ENCODE assay signal across 17 cellular contexts in genomic region chr7:105802611-105803520, GRCh38.
DNase-seq lines count a peak whose midpoint lies in the region; ATAC-seq and TF ChIP-seq lines count a peak whose summit lies in the region.
"Had no signal": no experiment of that assay in that cellular context is flagged by ENCODE, and none has a peak within 500 bp of the region (broad histone marks: within the 10 kb centered on the region; RNA-seq: fewer than 3 reads in every experiment).

No MANE protein-coding gene starts in this region.

- H3K9me3 ChIP-seq in smooth muscle cell (replicated peaks; ENCODE audit: low read depth): no peaks in the 10 kb centered on the region

- no peak overlapping the region for H3K9ac ChIP-seq in smooth muscle cell (ENCODE audit: low read depth)
- H3K9ac ChIP-seq: parathyroid adenoma had no signal

- DNase-seq in choroid plexus epithelial cell (ENCODE audit: low read depth) (peak; percentile 42), left colon (no peak), smooth muscle cell (lab: John Stamatoyannopoulos, UW; ENCODE audit: unreplicated experiment) (no peak), cardiac septum (ENCODE audit: low spot score) (no peak), cortex of kidney (lab: John Stamatoyannopoulos, UW) (no peak)
- DNase-seq in stimulated activated naive B cell treated with anti-CD40 and anti-IgM and Interleukin-4, amounts not matched to agents 10 μg/mL and 1 μg/mL and 100 μg/mL, for 72 hours: no peak
- no peak for DNase-seq in activated naive CD4-positive, alpha-beta T cell treated with anti-CD3 and anti-CD28 coated beads, Interleukin-2, amount 50 U/mL, for 16 hours
- DNase-seq: activated naive CD4-positive, alpha-beta T cell; amygdala; effector CD8-positive, alpha-beta T cell; NCI-H2029; NCI-H446 treated with DMSO at 0.1 percent for 48 hours had no signal

- no peak overlapping the region for H3K4me3 ChIP-seq in choroid plexus epithelial cell (ENCODE audit: low read depth, low read length)
- H3K4me3 ChIP-seq in smooth muscle cell: no peak overlapping the region
- H3K4me3 ChIP-seq: lung had no signal

- H3K4me1 ChIP-seq in smooth muscle cell (ENCODE audit: low read depth): peaks cover 13% of the 10 kb centered on the region
- H3K4me1 ChIP-seq: parathyroid adenoma had no signal

- peak overlapping the region; percentile 43 for H3K27ac Mint-ChIP-seq in stimulated activated naive B cell treated with anti-CD40 and anti-IgM and Interleukin-4, amounts not matched to agents 10 μg/mL and 1 μg/mL and 100 μg/mL, for 72 hours
- H3K27ac Mint-ChIP-seq: B cell had no signal

- no peak overlapping the region for H2AFZ ChIP-seq in smooth muscle cell (ENCODE audit: low read depth)
- H2AFZ ChIP-seq: parathyroid adenoma had no signal

- intact Hi-C loops in left colon (cut with DNase I, micrococcal nuclease): no loop called here
- intact Hi-C loops in cardiac septum (cut with DNase I): no loop called here

- no peaks in the 10 kb centered on the region for H3K9me3 Mint-ChIP-seq in stimulated activated naive B cell treated with anti-CD40 and anti-IgM and Interleukin-4, amounts not matched to agents 10 μg/mL and 1 μg/mL and 100 μg/mL, for 72 hours
- H3K9me3 Mint-ChIP-seq: IgD-negative memory B cell had no signal

- H3K4me1 Mint-ChIP-seq in stimulated activated naive B cell treated with anti-CD40 and anti-IgM and Interleukin-4, amounts not matched to agents 10 μg/mL and 1 μg/mL and 100 μg/mL, for 72 hours: peaks cover 45 to 50% of the 10 kb centered on the region in 2 donors

- no peaks in the 10 kb centered on the region for H3K79me2 ChIP-seq in smooth muscle cell (ENCODE audit: low read depth)
- H3K79me2 ChIP-seq: parathyroid adenoma had no signal

- ATAC-seq in HG03432 (IDR thresholded peaks at IDR 0.05; ENCODE audit: unreplicated experiment): peak; percentile 32
- peak; percentile 45 for ATAC-seq in left colon
- ATAC-seq in stimulated activated naive B cell treated with anti-CD40 and anti-IgM and Interleukin-4, amounts not matched to agents 10 μg/mL and 1 μg/mL and 100 μg/mL, for 72 hours (replicated peaks): no peak

- H3K27me3 ChIP-seq in smooth muscle cell (ENCODE audit: low read depth): no peaks in the 10 kb centered on the region

- H3K4me2 ChIP-seq in smooth muscle cell: no peak overlapping the region

- 74% methylated on average over 8 of the region's 8 CpGs for WGBS in smooth muscle cell (ENCODE audit: low lambda C conversion rate)

- H3K4me3 Mint-ChIP-seq in stimulated activated naive B cell treated with anti-CD40 and anti-IgM and Interleukin-4, amounts not matched to agents 10 μg/mL and 1 μg/mL and 100 μg/mL, for 72 hours: no peak overlapping the region
- H3K4me3 Mint-ChIP-seq: B cell, IgD-negative memory B cell had no signal

- H4K20me1 ChIP-seq in smooth muscle cell (ENCODE audit: low read depth): peaks cover 21% of the 10 kb centered on the region

- no peak for TF ChIP-seq CTCF in choroid plexus epithelial cell (conservative IDR thresholded peaks at IDR 0.05; ENCODE audit: low read depth, low read length)
- no peak for TF ChIP-seq CTCF in smooth muscle cell (IDR thresholded peaks at IDR 0.05; ENCODE audit: borderline replicate concordance, insufficient read depth, poor library complexity, severe bottlenecking)

- H3K36me3 ChIP-seq in smooth muscle cell (ENCODE audit: low read depth): no peaks in the 10 kb centered on the region

- peaks cover 16% of the 10 kb centered on the region for H3F3A ChIP-seq in smooth muscle cell (ENCODE audit: low read depth)

- H3K27ac ChIP-seq in smooth muscle cell (ENCODE audit: low read depth): no peak overlapping the region
- H3K27ac ChIP-seq: parathyroid adenoma had no signal

- H3K27me3 Mint-ChIP-seq in stimulated activated naive B cell treated with anti-CD40 and anti-IgM and Interleukin-4, amounts not matched to agents 10 μg/mL and 1 μg/mL and 100 μg/mL, for 72 hours: peaks cover 0 to 8% of the 10 kb centered on the region in 2 donors
- H3K27me3 Mint-ChIP-seq: B cell, IgD-negative memory B cell had no signal

- no peaks in the 10 kb centered on the region for H3K36me3 Mint-ChIP-seq in stimulated activated naive B cell treated with anti-CD40 and anti-IgM and Interleukin-4, amounts not matched to agents 10 μg/mL and 1 μg/mL and 100 μg/mL, for 72 hours

Comparison
In these comparisons a context has a peak if more than half of its experiments do, and no peak if none do; other contexts are left out.
1. ATAC-seq: peak in HG03432 (single experiment) and left colon (single experiment); none in stimulated activated naive B cell treated with anti-CD40 and anti-IgM and Interleukin-4, amounts not matched to agents 10 μg/mL and 1 μg/mL and 100 μg/mL, for 72 hours (0 of 2).